In genomic region chr2:96067098-96067660, GRCh38 we compare ENCODE assay signal across 5 cellular contexts. TPM values are rescaled to one million over a fixed set of nuclear protein-coding genes. Genes with fewer than 3 reads are reported as not detected.
"Had no signal": no experiment of that assay in that cellular context is flagged by ENCODE, and none has a peak within 500 bp of the region (broad histone marks: within the 10 kb centered on the region; RNA-seq: fewer than 3 reads in every experiment).

No MANE protein-coding gene starts in this region.

RNA-seq across cellular contexts. Expression of gene GPAT2, which starts 32.5 kb away (rescaled TPM):
- total RNA-seq: NCI-H460, RPMI7951, SK-MEL-5 had no signal
- polyA plus RNA-seq: SK-N-SH had no signal

RNA-seq across cellular contexts. Expression of gene ADRA2B, which starts 49.2 kb away (rescaled TPM):
- total RNA-seq: IMR-90, NCI-H460, RPMI7951, SK-MEL-5 had no signal
- polyA plus RNA-seq: IMR-90, SK-N-SH had no signal
